ENCODE assay signal across 8 cellular contexts in genomic region chr15:89243691-89244511, GRCh38. TPM values are rescaled to one million over a fixed set of nuclear protein-coding genes. Genes with fewer than 3 reads are reported as not detected.
A peak's percentile ranks its signal among the peaks of the same experiment; 100 is the strongest.
DNase-seq lines count a peak whose midpoint lies in the region; FAIRE-seq and TF ChIP-seq lines count a peak whose summit lies in the region.

FANCI (plus strand) TSS chr15:89243979; CDS start chr15:89247648, 3,669 bp downstream.

- no peak within 1 kb of the TSS for H4K91ac ChIP-seq in H9 (ENCODE audit: insufficient read length, low read depth, low read length)

- H3K9me3 ChIP-seq in H9 (ENCODE audit: control insufficient read depth, low read depth, low read length), result no peaks in the 10 kb centered on the region
- no peaks in the 10 kb centered on the region for H3K9me3 ChIP-seq in stomach smooth muscle (ENCODE audit: control insufficient read depth in 2 of 2, low read length in 2 of 2)

- H3K27ac ChIP-seq in H9 (ENCODE audit: insufficient read length, low read depth, low read length), result no peak within 1 kb of the TSS
- H3K27ac ChIP-seq in stomach smooth muscle (ENCODE audit: low read length), result no peak within 1 kb of the TSS

- H3K27me3 Mint-ChIP-seq in H9 (ENCODE audit: low read depth), result peaks cover 16% of the 10 kb centered on the region
- no peaks in the 10 kb centered on the region for H3K27me3 Mint-ChIP-seq in neural crest cell (ENCODE audit: low read depth)

- no peak within 1 kb of the TSS for H3K23ac ChIP-seq in H9 (ENCODE audit: insufficient read length, low read depth, low read length)

- H3K4me1 Mint-ChIP-seq in H9 (peaks cover 21 to 27% of the 10 kb centered on the region in 2 experiments), neural crest cell (peaks cover 36% of the 10 kb centered on the region)

- no peak within 1 kb of the TSS for H3K4ac ChIP-seq in H9 (ENCODE audit: low read depth, low read length)

- no peak within 1 kb of the TSS for H2BK15ac ChIP-seq in H9 (ENCODE audit: low read depth, low read length)

- WGBS in H9 (ENCODE audit: extremely low coverage, insufficient read length, low lambda C conversion rate), result no CpG with 5 or more reads among the region's 66 CpGs

- H2BK120ac ChIP-seq in H9 (ENCODE audit: low read depth, low read length, poor library complexity, severe bottlenecking), result no peak within 1 kb of the TSS

- peak; percentile 96 for DNase-seq in H9
- DNase-seq in M059J (ENCODE audit: low read depth), result peak; percentile 90
- DNase-seq in SHP77 (lab: John Stamatoyannopoulos, UW), result peak; percentile 86 to 93
- peak; percentile 99 for DNase-seq in activated effector memory CD4-positive, alpha-beta T cell treated with anti-CD3 and anti-CD28 coated beads, Interleukin-2, amount 50 U/mL, for 16 hours
- peak; percentile 95 for DNase-seq in fibroblast of villous mesenchyme (ENCODE audit: low read depth)
- DNase-seq in neural crest cell (ENCODE audit: low read depth, low spot score), result peak; percentile 97

- H3K36me3 Mint-ChIP-seq in H9 (ENCODE audit: insufficient read depth in 1 of 3, low read depth in 3 of 3) (peaks cover 27 to 30% (median 28%) of the 10 kb centered on the region in 3 experiments), neural crest cell (ENCODE audit: low read depth) (peaks cover 18% of the 10 kb centered on the region)

- H3K9ac ChIP-seq in H9 (ENCODE audit: extremely low read depth, insufficient read length, low read length) (peak within 1 kb of the TSS; percentile 94), stomach smooth muscle (ENCODE audit: low read length in 2 of 2) (peak within 1 kb of the TSS; percentile 81 to 82)

- peaks cover 2% of the 10 kb centered on the region for H3K79me1 ChIP-seq in H9 (ENCODE audit: insufficient read depth, low read depth, low read length, poor library complexity, severe bottlenecking)

- H3K56ac ChIP-seq in H9 (ENCODE audit: insufficient read length, low read depth, low read length), result no peak within 1 kb of the TSS

- H2BK12ac ChIP-seq in H9 (ENCODE audit: insufficient read length, low read depth, low read length), result no peak within 1 kb of the TSS

- H3K36me3 ChIP-seq in stomach smooth muscle (ENCODE audit: control insufficient read depth in 2 of 2, insufficient read depth in 2 of 2, low read length in 2 of 2), result no peaks in the 10 kb centered on the region

- H3K79me2 ChIP-seq in H9 (ENCODE audit: insufficient read depth, low read length), result peaks cover 14% of the 10 kb centered on the region; the same call in 1 of the 2 replicates

- H3K14ac ChIP-seq in H9 (ENCODE audit: insufficient read depth, low read length), result peak within 1 kb of the TSS; percentile 73; the same call in 1 of the 2 replicates

- H3K27me3 ChIP-seq in H9 (ENCODE audit: insufficient read depth, low read length) (no peaks in the 10 kb centered on the region; the same call in 1 of the 2 replicates), stomach smooth muscle (ENCODE audit: control insufficient read depth in 1 of 2, insufficient read depth in 2 of 2, low read length in 2 of 2) (no peaks in the 10 kb centered on the region)

- H4K8ac ChIP-seq in H9 (replicated peaks; ENCODE audit: insufficient read length, low read depth, low read length), result no peak within 1 kb of the TSS

- no peak within 1 kb of the TSS for H3K18ac ChIP-seq in H9 (ENCODE audit: insufficient read length, low read depth, low read length)

- peak within 1 kb of the TSS; percentile 85 for H2AFZ ChIP-seq in H9 (ENCODE audit: low read length)

- H3K23me2 ChIP-seq in H9 (ENCODE audit: insufficient read length, low read depth, low read length, poor library complexity, severe bottlenecking), result peaks cover 17% of the 10 kb centered on the region

- H3K27ac Mint-ChIP-seq in H9 (peak within 1 kb of the TSS; percentile 58 to 97 (median 88); a peak in 5 of 7 replicates), neural crest cell (ENCODE audit: unreplicated experiment) (peak within 1 kb of the TSS; percentile 94)

- H3K9me3 Mint-ChIP-seq in H9 (peaks cover 9 to 15% of the 10 kb centered on the region in 2 experiments), neural crest cell (no peaks in the 10 kb centered on the region)

- no peak within 1 kb of the TSS for H2BK20ac ChIP-seq in H9 (ENCODE audit: low read depth, low read length, poor library complexity, severe bottlenecking)

- peak within 1 kb of the TSS; percentile 80 for H3K4me2 ChIP-seq in H9 (ENCODE audit: insufficient read depth, insufficient read length, low read length)

- H3K4me3 Mint-ChIP-seq in H9, result peak within 1 kb of the TSS; percentile 96 to 98
- peak within 1 kb of the TSS; percentile 94 for H3K4me3 Mint-ChIP-seq in neural crest cell

- H4K20me1 ChIP-seq in H9 (ENCODE audit: control insufficient read depth, insufficient read depth, insufficient read length), result no peaks in the 10 kb centered on the region

- no peak within 1 kb of the TSS for H4K5ac ChIP-seq in H9 (ENCODE audit: insufficient read length, low read depth, low read length)

- H2BK5ac ChIP-seq in H9 (ENCODE audit: insufficient read length, low read length), result no peak within 1 kb of the TSS

- H3K4me1 ChIP-seq in H9 (ENCODE audit: insufficient read depth, low read length), result no peaks in the 10 kb centered on the region
- peaks cover 13% of the 10 kb centered on the region for H3K4me1 ChIP-seq in stomach smooth muscle (ENCODE audit: control insufficient read depth, insufficient read depth, low read length)

- no peak within 1 kb of the TSS for H3T11ph ChIP-seq in H9 (ENCODE audit: low read length)

- TF ChIP-seq CTCF in H9 (conservative IDR thresholded peaks at IDR 0.05), result peak; percentile 63
- peak; percentile 38 for TF ChIP-seq CTCF in fibroblast of villous mesenchyme (IDR thresholded peaks at IDR 0.05; ENCODE audit: insufficient read depth, low read depth, low read length)
- TF ChIP-seq CTCF in neural crest cell (conservative IDR thresholded peaks at IDR 0.05), result no peak

- no peak within 1 kb of the TSS for H2AK5ac ChIP-seq in H9 (ENCODE audit: insufficient read length, low read length)

- peak within 1 kb of the TSS; percentile 85 for H3K4me3 ChIP-seq in fibroblast of villous mesenchyme (ENCODE audit: low read depth, low read length)
- peak within 1 kb of the TSS; percentile 86 to 98 for H3K4me3 ChIP-seq in stomach smooth muscle (ENCODE audit: low read length in 2 of 2)

- peak; percentile 75 for FAIRE-seq in G401.6 (lab: Jason Lieb, UNC)

RNA-seq across cellular contexts. Expression of gene FANCI, which starts in this region (rescaled TPM):
- total RNA-seq in H9 (2021), result 102 and 106 TPM in 2 replicates
- 53.0 and 72.0 TPM in 2 replicates for total RNA-seq in M059J (2014; rRNA removed; shearing (Covaris generic))
- total RNA-seq in fibroblast of villous mesenchyme, result 19.3 and 41.0 TPM in 2 replicates
- 164 and 172 TPM in 2 replicates for total RNA-seq in neural crest cell
